ENCODE assay signal across 9 cellular contexts in the genomic region with DNA sequence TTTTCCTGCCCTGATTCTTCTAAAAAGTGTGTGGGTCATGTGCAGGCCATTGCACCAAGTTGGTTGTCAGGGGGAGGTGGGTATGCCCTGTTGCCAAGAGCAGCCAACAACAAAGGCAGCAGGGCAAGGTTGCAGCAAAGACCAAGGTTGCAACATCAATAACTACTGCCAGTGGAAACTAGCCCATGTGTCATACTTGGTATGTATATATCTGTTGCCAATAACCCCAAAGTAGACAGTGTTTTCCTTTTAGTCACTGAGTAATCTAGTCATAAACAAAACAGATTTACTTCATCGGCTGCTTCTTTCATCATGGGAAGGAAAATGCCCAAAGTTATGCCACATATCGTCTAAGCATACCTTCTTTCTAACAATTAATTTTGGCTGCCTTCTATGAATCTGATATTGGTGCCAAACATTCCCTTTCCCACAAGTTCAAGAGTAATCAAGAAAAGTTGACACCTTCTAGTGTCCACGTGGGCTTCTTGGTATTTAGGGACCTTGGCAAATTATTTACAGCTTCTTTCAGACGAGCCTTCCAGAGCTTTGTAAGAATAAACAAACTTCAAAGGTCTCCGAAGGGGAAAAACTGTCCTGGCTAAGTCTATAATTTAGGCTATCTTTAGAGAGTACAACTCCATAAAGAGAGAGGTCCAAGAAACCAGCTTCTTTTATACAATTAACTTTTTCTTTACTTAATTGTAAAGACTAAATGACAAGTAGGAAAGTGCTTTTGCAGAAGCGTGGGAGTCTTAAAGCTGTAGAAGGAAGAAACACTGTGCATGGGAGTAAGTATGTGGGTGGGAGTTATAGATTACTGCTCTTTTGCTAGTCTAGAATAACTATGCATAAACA. TPM values are rescaled to one million over a fixed set of nuclear protein-coding genes. Genes with fewer than 3 reads are reported as not detected.
DNase-seq lines count a peak whose midpoint lies in the region; ATAC-seq and TF ChIP-seq lines count a peak whose summit lies in the region.
"Had no signal": no experiment of that assay in that cellular context is flagged by ENCODE, and none has a peak within 500 bp of the region (broad histone marks: within the 10 kb centered on the region; RNA-seq: fewer than 3 reads in every experiment).

No MANE protein-coding gene starts in this region.

- no peak overlapping the region for H3K4me3 ChIP-seq in sigmoid colon

- no peak for TF ChIP-seq POLR2A in sigmoid colon (IDR thresholded peaks at IDR 0.05)

- H3K4me3 Mint-ChIP-seq in activated CD4-positive, alpha-beta memory T cell treated with anti-CD3 and anti-CD28 coated beads, Interleukin-2, amount 10 ng/mL, durations not matched to agents 7 days and 5 days, result peak overlapping the region; percentile 62

- CTCF ChIA-PET in activated CD4-positive, alpha-beta memory T cell treated with anti-CD3 and anti-CD28 coated beads, Interleukin-2, amount 10 ng/mL, durations not matched to agents 7 days and 5 days (lab: Charles Lee), result interaction anchor here (0.9 to 3.9 kb wide), 5 partner anchors 10 to 75 kb away, joined by 3 to 22 read pairs (median 4); a partner anchor contains a TSS

- peak in 2 of 4 donors; percentile 0 to 67 for TF ChIP-seq EP300 in sigmoid colon (IDR thresholded peaks at IDR 0.05)

- intact Hi-C loops in sigmoid colon (cut with DNase I), result no loop called here

- ATAC-seq in GM18873 (IDR thresholded peaks at IDR 0.05; ENCODE audit: low FRiP score, unreplicated experiment), result no peak

- POLR2A ChIA-PET in activated CD4-positive, alpha-beta memory T cell treated with anti-CD3 and anti-CD28 coated beads, Interleukin-2, amount 10 ng/mL, durations not matched to agents 7 days and 5 days (lab: Charles Lee), result interaction anchor here (0.7 to 11.9 kb wide), 10 partner anchors 12 to 65 kb away, joined by 3 to 229 read pairs (median 7); a partner anchor contains a TSS

- peaks cover under 1% of the 10 kb centered on the region for H3K9me3 Mint-ChIP-seq in activated CD4-positive, alpha-beta memory T cell treated with anti-CD3 and anti-CD28 coated beads, Interleukin-2, amount 10 ng/mL, durations not matched to agents 7 days and 5 days

- 5 to 27% methylated on average over 6 of the region's 6 CpGs for WGBS in sigmoid colon, 2 donors

- H3K27ac ChIP-seq in sigmoid colon, result peak overlapping the region; percentile 58 to 98 (median 76)
- H3K27ac ChIP-seq: C4-2B had no signal

- DNase-seq in NK-92 treated with Interleukin-12 subunit alpha and Interleukin-12 subunit beta, amount 100 ng/mL, for 24 hours (lab: John Stamatoyannopoulos, UW), result peak; percentile 73
- DNase-seq in NK-92 (lab: John Stamatoyannopoulos, UW; ENCODE audit: unreplicated experiment) (no peak), LoVo (ENCODE audit: low spot score) (peak; percentile 83), fibroblast of peridontal ligament (ENCODE audit: extremely low read depth) (peak; percentile 99), sigmoid colon (peak; percentile 85), DMS114 treated with DMSO at 0.1 percent for 48 hours (lab: John Stamatoyannopoulos, UW; ENCODE audit: unreplicated experiment) (no peak)
- peak; percentile 67 for DNase-seq in activated CD4-positive, alpha-beta memory T cell treated with anti-CD3 and anti-CD28 coated beads, Interleukin-2, amount 10 ng/mL, durations not matched to agents 7 days and 5 days

- peaks cover 0 to 69% (median 46%) of the 10 kb centered on the region in 4 donors for H3K4me1 ChIP-seq in sigmoid colon

- TF ChIP-seq CTCF in sigmoid colon (IDR thresholded peaks at IDR 0.05), result no peak

- H3K36me3 Mint-ChIP-seq in activated CD4-positive, alpha-beta memory T cell treated with anti-CD3 and anti-CD28 coated beads, Interleukin-2, amount 10 ng/mL, durations not matched to agents 7 days and 5 days (ENCODE audit: low read depth), result peaks cover 42% of the 10 kb centered on the region

- no peaks in the 10 kb centered on the region for H3K27me3 ChIP-seq in sigmoid colon

- H3K27ac Mint-ChIP-seq in activated CD4-positive, alpha-beta memory T cell treated with anti-CD3 and anti-CD28 coated beads, Interleukin-2, amount 10 ng/mL, durations not matched to agents 7 days and 5 days, result peak overlapping the region; percentile 91

- H3K4me1 Mint-ChIP-seq in activated CD4-positive, alpha-beta memory T cell treated with anti-CD3 and anti-CD28 coated beads, Interleukin-2, amount 10 ng/mL, durations not matched to agents 7 days and 5 days, result peaks cover 78% of the 10 kb centered on the region

- no peaks in the 10 kb centered on the region for H3K36me3 ChIP-seq in sigmoid colon

- H3K27me3 Mint-ChIP-seq in activated CD4-positive, alpha-beta memory T cell treated with anti-CD3 and anti-CD28 coated beads, Interleukin-2, amount 10 ng/mL, durations not matched to agents 7 days and 5 days, result no peaks in the 10 kb centered on the region

- H3K9me3 ChIP-seq in sigmoid colon, result no peaks in the 10 kb centered on the region

RNA-seq across cellular contexts. Expression of a gene that starts 10.1 kb away (rescaled TPM):
- total RNA-seq in activated CD4-positive, alpha-beta memory T cell treated with anti-CD3 and anti-CD28 coated beads, Interleukin-2, amount 10 ng/mL, durations not matched to agents 7 days and 5 days, result 100 to 1,000 TPM; 289 to 305 TPM
- total RNA-seq in sigmoid colon, result 100 to 1,000 TPM; 602 to 898 (median 756) TPM
- polyA plus RNA-seq in sigmoid colon, result 10 to 100 TPM; 60.5 to 74.7 (median 67.3) TPM

Comparison
In these comparisons a context has a peak if more than half of its experiments do, and no peak if none do; other contexts are left out.
1. DNase-seq: peak in NK-92 treated with Interleukin-12 subunit alpha and Interleukin-12 subunit beta, amount 100 ng/mL, for 24 hours (single experiment), LoVo (single experiment), activated CD4-positive, alpha-beta memory T cell treated with anti-CD3 and anti-CD28 coated beads, Interleukin-2, amount 10 ng/mL, durations not matched to agents 7 days and 5 days (single experiment), fibroblast of peridontal ligament (single experiment) and sigmoid colon (single experiment); none in NK-92 (single experiment) and DMS114 treated with DMSO at 0.1 percent for 48 hours (single experiment).